In the genomic region with DNA sequence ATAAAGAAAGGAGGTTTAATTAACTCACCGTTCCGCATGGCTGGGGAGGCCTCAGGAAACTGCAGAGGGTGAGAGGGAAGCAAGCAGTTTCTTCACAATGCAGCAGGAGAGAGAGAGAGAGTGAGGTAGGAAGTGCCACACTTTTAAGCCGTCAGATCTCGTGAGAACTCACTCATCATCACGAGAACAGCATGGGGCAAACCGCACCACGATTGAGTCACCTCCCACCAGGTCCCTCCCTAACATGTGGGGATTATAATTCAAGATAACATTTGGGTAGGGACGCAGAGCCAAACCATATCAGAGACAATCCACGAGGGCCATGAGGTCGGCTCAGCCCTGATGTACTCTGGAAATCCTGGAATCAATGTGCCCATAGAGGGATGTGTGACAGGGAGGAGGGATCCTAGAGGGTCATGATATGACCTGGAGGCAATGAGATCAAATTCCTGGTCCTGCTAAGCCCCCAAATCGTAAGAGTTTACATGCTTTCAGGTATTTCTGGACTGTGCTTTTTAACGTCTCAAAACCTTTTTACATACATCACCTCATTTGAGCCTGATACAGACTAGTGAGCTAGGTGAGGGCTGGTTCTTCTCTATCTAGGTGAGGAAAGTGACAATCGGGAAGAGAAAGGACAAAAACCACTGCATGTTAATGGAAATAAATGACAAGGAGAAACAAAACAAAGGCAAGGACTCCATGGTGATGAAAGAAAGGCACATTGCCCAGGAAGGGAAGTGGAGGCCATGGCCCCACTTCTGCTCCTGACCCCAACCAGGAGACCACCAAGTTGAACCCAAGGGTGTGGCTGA, we compare ENCODE assay signal across 1 cellular context.
A peak's percentile ranks its signal among the peaks of the same experiment; 100 is the strongest.
TF ChIP-seq lines count a peak whose summit lies in the region.

No MANE protein-coding gene starts in this region.

TF ChIP-seq in K562, 482 proteins besides CTCF, POLR2A, EP300 and RAD21 (continued from another document and continues in another):
- TF ChIP-seq RAD51 (IDR thresholded peaks at IDR 0.05; ENCODE audit: borderline replicate concordance, low read depth) (peak; percentile 29; the same call in 1 of the 2 replicates), PCBP2 (IDR thresholded peaks at IDR 0.05; ENCODE audit: low read depth, low read length, poor library complexity, severe bottlenecking) (no peak), DPF2 (IDR thresholded peaks at IDR 0.05) (peak; percentile 97), KLF16 (IDR thresholded peaks at IDR 0.05) (peak; percentile 94), ZNF121 (CRISPR knock-in tag; conservative IDR thresholded peaks at IDR 0.05) (no peak), SLC30A9 (CRISPR knock-in tag; IDR thresholded peaks at IDR 0.05) (no peak), ZNF384 (IDR thresholded peaks at IDR 0.05; ENCODE audit: low read depth, low read length) (peak; percentile 66; the same call in 1 of the 2 replicates), CEBPG (CRISPR knock-in tag; IDR thresholded peaks at IDR 0.05) (peak; percentile 82), CEBPG (tag; conservative IDR thresholded peaks at IDR 0.05 in 1 of 2, IDR thresholded peaks at IDR 0.05 in 1 of 2) (peak; percentile 79 to 80), PRPF4 (IDR thresholded peaks at IDR 0.05; ENCODE audit: insufficient read depth, low read depth, low read length, poor library complexity, severe bottlenecking) (no peak), TCF7 (IDR thresholded peaks at IDR 0.05; ENCODE audit: borderline replicate concordance) (no peak), CHD1 (IDR thresholded peaks at IDR 0.05; ENCODE audit: low read length) (no peak), YBX1 (IDR thresholded peaks at IDR 0.05) (no peak), ZNF24 (IDR thresholded peaks at IDR 0.05) (0 out of 2 replicates have a peak, but pooled peaks have one; percentile 47), RBM15 (IDR thresholded peaks at IDR 0.05; ENCODE audit: insufficient read depth, low read length) (no peak), MYC (IDR thresholded peaks at IDR 0.05; ENCODE audit: low read depth, low read length) (peak; percentile 95), MYC (CRISPR knock-in tag; IDR thresholded peaks at IDR 0.05; ENCODE audit: borderline replicate concordance, low read depth) (no peak; the same call in 1 of the 2 replicates), DMBX1 (CRISPR knock-in tag; IDR thresholded peaks at IDR 0.05; ENCODE audit: borderline replicate concordance) (peak; percentile 77; the same call in 1 of the 2 replicates), FOXM1 (IDR thresholded peaks at IDR 0.05; ENCODE audit: low read depth) (peak; percentile 78), FOXM1 (CRISPR knock-in tag; IDR thresholded peaks at IDR 0.05; ENCODE audit: low read depth) (no peak), MCM3 (IDR thresholded peaks at IDR 0.05) (no peak), U2AF1 (optimal IDR thresholded peaks at IDR 0.05; ENCODE audit: low read depth, low read length) (no peak), HNRNPUL1 (IDR thresholded peaks at IDR 0.05; ENCODE audit: low read length) (no peak), ZNF165 (CRISPR knock-in tag; IDR thresholded peaks at IDR 0.05; ENCODE audit: borderline replicate concordance) (no peak), PHF21A (IDR thresholded peaks at IDR 0.05; ENCODE audit: borderline replicate concordance, low read depth) (no peak), ZBTB7A (IDR thresholded peaks at IDR 0.05; ENCODE audit: borderline replicate concordance, control insufficient read depth, low read depth, low read length) (no peak; the same call in 1 of the 2 replicates), GATAD2B (IDR thresholded peaks at IDR 0.05; ENCODE audit: borderline replicate concordance) (peak; percentile 59; the same call in 1 of the 2 replicates), CAMTA2 (CRISPR knock-in tag; conservative IDR thresholded peaks at IDR 0.05) (no peak), TOE1 (IDR thresholded peaks at IDR 0.05; ENCODE audit: borderline replicate concordance) (peak; percentile 77; the same call in 1 of the 2 replicates), TOE1 (CRISPR knock-in tag; IDR thresholded peaks at IDR 0.05; ENCODE audit: borderline replicate concordance, low read depth) (no peak), MTA2 (IDR thresholded peaks at IDR 0.05; ENCODE audit: low read depth) (peak; percentile 89), ARID2 (IDR thresholded peaks at IDR 0.05) (no peak), MECOM (CRISPR knock-in tag; IDR thresholded peaks at IDR 0.05) (no peak), ZNF695 (CRISPR knock-in tag; IDR thresholded peaks at IDR 0.05) (no peak), PHB (CRISPR knock-in tag; IDR thresholded peaks at IDR 0.05) (no peak), RBM17 (IDR thresholded peaks at IDR 0.05; ENCODE audit: borderline replicate concordance, low read depth, low read length) (no peak), CXXC5 (CRISPR knock-in tag; IDR thresholded peaks at IDR 0.05) (peak; percentile 82), MXI1 (IDR thresholded peaks at IDR 0.05; ENCODE audit: low read depth, low read length) (peak; percentile 72; the same call in 1 of the 2 replicates), POLR2AphosphoS5 (IDR thresholded peaks at IDR 0.05; ENCODE audit: control insufficient read depth, insufficient read depth, low read depth, low read length) (peak; percentile 96), GATA2 (CRISPR knock-in tag; IDR thresholded peaks at IDR 0.05) (peak; percentile 93), EP400 (IDR thresholded peaks at IDR 0.05) (peak; percentile 93), SUPT5H (IDR thresholded peaks at IDR 0.05) (peak; percentile 97), HMGN3 (IDR thresholded peaks at IDR 0.05; ENCODE audit: borderline replicate concordance, extremely low read depth, insufficient read length, low read depth, low read length) (no peak), NUFIP1 (IDR thresholded peaks at IDR 0.05; ENCODE audit: partially characterized antibody) (no peak), ELF4 (CRISPR knock-in tag; IDR thresholded peaks at IDR 0.05) (peak; percentile 85), TBP (optimal IDR thresholded peaks at IDR 0.05; ENCODE audit: low read depth, low read length) (peak; percentile 95), RUNX1 (IDR thresholded peaks at IDR 0.05; ENCODE audit: low read depth) (0 out of 2 replicates have a peak, but pooled peaks have one; percentile 73)
- TF ChIP-seq, protein P1, sequence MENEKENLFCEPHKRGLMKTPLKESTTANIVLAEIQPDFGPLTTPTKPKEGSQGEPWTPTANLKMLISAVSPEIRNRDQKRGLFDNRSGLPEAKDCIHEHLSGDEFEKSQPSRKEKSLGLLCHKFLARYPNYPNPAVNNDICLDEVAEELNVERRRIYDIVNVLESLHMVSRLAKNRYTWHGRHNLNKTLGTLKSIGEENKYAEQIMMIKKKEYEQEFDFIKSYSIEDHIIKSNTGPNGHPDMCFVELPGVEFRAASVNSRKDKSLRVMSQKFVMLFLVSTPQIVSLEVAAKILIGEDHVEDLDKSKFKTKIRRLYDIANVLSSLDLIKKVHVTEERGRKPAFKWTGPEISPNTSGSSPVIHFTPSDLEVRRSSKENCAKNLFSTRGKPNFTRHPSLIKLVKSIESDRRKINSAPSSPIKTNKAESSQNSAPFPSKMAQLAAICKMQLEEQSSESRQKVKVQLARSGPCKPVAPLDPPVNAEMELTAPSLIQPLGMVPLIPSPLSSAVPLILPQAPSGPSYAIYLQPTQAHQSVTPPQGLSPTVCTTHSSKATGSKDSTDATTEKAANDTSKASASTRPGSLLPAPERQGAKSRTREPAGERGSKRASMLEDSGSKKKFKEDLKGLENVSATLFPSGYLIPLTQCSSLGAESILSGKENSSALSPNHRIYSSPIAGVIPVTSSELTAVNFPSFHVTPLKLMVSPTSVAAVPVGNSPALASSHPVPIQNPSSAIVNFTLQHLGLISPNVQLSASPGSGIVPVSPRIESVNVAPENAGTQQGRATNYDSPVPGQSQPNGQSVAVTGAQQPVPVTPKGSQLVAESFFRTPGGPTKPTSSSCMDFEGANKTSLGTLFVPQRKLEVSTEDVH (IDR thresholded peaks at IDR 0.05; ENCODE audit: low read depth, partially characterized antibody), result no peak
- TF ChIP-seq, protein P2, sequence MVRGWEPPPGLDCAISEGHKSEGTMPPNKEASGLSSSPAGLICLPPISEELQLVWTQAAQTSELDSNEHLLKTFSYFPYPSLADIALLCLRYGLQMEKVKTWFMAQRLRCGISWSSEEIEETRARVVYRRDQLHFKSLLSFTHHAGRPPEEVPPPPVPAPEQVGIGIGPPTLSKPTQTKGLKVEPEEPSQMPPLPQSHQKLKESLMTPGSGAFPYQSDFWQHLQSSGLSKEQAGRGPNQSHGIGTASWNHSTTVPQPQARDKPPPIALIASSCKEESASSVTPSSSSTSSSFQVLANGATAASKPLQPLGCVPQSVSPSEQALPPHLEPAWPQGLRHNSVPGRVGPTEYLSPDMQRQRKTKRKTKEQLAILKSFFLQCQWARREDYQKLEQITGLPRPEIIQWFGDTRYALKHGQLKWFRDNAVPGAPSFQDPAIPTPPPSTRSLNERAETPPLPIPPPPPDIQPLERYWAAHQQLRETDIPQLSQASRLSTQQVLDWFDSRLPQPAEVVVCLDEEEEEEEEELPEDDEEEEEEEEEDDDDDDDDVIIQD (CRISPR knock-in tag; IDR thresholded peaks at IDR 0.05), result no peak
- TF ChIP-seq, protein P3, sequence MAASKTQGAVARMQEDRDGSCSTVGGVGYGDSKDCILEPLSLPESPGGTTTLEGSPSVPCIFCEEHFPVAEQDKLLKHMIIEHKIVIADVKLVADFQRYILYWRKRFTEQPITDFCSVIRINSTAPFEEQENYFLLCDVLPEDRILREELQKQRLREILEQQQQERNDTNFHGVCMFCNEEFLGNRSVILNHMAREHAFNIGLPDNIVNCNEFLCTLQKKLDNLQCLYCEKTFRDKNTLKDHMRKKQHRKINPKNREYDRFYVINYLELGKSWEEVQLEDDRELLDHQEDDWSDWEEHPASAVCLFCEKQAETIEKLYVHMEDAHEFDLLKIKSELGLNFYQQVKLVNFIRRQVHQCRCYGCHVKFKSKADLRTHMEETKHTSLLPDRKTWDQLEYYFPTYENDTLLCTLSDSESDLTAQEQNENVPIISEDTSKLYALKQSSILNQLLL (CRISPR knock-in tag; IDR thresholded peaks at IDR 0.05; ENCODE audit: borderline replicate concordance), result no peak
- TF ChIP-seq, protein P4, sequence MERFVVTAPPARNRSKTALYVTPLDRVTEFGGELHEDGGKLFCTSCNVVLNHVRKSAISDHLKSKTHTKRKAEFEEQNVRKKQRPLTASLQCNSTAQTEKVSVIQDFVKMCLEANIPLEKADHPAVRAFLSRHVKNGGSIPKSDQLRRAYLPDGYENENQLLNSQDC (CRISPR knock-in tag; IDR thresholded peaks at IDR 0.05), result no peak
- TF ChIP-seq, protein P5, sequence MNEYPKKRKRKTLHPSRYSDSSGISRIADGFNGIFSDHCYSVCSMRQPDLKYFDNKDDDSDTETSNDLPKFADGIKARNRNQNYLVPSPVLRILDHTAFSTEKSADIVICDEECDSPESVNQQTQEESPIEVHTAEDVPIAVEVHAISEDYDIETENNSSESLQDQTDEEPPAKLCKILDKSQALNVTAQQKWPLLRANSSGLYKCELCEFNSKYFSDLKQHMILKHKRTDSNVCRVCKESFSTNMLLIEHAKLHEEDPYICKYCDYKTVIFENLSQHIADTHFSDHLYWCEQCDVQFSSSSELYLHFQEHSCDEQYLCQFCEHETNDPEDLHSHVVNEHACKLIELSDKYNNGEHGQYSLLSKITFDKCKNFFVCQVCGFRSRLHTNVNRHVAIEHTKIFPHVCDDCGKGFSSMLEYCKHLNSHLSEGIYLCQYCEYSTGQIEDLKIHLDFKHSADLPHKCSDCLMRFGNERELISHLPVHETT (CRISPR knock-in tag; conservative IDR thresholded peaks at IDR 0.05 in 1 of 2, IDR thresholded peaks at IDR 0.05 in 1 of 2), result peak in 1 of 2 experiments; percentile 76; a peak in 2 of 4 replicates
- TF ChIP-seq, protein P6, sequence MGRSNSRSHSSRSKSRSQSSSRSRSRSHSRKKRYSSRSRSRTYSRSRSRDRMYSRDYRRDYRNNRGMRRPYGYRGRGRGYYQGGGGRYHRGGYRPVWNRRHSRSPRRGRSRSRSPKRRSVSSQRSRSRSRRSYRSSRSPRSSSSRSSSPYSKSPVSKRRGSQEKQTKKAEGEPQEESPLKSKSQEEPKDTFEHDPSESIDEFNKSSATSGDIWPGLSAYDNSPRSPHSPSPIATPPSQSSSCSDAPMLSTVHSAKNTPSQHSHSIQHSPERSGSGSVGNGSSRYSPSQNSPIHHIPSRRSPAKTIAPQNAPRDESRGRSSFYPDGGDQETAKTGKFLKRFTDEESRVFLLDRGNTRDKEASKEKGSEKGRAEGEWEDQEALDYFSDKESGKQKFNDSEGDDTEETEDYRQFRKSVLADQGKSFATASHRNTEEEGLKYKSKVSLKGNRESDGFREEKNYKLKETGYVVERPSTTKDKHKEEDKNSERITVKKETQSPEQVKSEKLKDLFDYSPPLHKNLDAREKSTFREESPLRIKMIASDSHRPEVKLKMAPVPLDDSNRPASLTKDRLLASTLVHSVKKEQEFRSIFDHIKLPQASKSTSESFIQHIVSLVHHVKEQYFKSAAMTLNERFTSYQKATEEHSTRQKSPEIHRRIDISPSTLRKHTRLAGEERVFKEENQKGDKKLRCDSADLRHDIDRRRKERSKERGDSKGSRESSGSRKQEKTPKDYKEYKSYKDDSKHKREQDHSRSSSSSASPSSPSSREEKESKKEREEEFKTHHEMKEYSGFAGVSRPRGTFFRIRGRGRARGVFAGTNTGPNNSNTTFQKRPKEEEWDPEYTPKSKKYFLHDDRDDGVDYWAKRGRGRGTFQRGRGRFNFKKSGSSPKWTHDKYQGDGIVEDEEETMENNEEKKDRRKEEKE (IDR thresholded peaks at IDR 0.05; ENCODE audit: borderline replicate concordance in 1 of 2, control insufficient read depth in 1 of 2, low read depth in 2 of 2, low read length in 1 of 2), result no peak
- TF ChIP-seq, protein P7, sequence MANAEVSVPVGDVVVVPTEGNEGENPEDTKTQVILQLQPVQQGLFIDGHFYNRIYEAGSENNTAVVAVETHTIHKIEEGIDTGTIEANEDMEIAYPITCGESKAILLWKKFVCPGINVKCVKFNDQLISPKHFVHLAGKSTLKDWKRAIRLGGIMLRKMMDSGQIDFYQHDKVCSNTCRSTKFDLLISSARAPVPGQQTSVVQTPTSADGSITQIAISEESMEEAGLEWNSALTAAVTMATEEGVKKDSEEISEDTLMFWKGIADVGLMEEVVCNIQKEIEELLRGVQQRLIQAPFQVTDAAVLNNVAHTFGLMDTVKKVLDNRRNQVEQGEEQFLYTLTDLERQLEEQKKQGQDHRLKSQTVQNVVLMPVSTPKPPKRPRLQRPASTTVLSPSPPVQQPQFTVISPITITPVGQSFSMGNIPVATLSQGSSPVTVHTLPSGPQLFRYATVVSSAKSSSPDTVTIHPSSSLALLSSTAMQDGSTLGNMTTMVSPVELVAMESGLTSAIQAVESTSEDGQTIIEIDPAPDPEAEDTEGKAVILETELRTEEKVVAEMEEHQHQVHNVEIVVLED (CRISPR knock-in tag; IDR thresholded peaks at IDR 0.05), result no peak
